Comparison of ENCODE assay signal across 15 cellular contexts in genomic region chr20:49883246-49883802, GRCh38. TPM values are rescaled to one million over a fixed set of nuclear protein-coding genes. Genes with fewer than 3 reads are reported as not detected.
DNase-seq lines count a peak whose midpoint lies in the region; ATAC-seq and TF ChIP-seq lines count a peak whose summit lies in the region.
"Had no signal": no experiment of that assay in that cellular context is flagged by ENCODE, and none has a peak within 500 bp of the region (broad histone marks: within the 10 kb centered on the region; RNA-seq: fewer than 3 reads in every experiment).

No MANE protein-coding gene starts in this region.

- H3K27ac Mint-ChIP-seq in CD14-positive monocyte, result peak overlapping the region in 2 of 7 donors; percentile 70 to 72
- H3K27ac Mint-ChIP-seq in activated T-helper 17 cell treated with anti-CD3 and anti-CD28 coated beads, Interleukin-2, amount 50 U/mL, for 72 hours, result peak overlapping the region; percentile 25
- H3K27ac Mint-ChIP-seq: GM23338 had no signal

- peak overlapping the region; percentile 39; the same call in 1 of the 2 replicates for H3K4me2 ChIP-seq in KMS-11
- H3K4me2 ChIP-seq: GM23338 had no signal

- no peak overlapping the region for H2AFZ ChIP-seq in KMS-11 (ENCODE audit: low read depth)
- H2AFZ ChIP-seq: GM23338 had no signal

- H3K9me3 Mint-ChIP-seq in CD14-positive monocyte, result no peaks in the 10 kb centered on the region
- H3K9me3 Mint-ChIP-seq in activated T-helper 17 cell treated with anti-CD3 and anti-CD28 coated beads, Interleukin-2, amount 50 U/mL, for 72 hours, result no peaks in the 10 kb centered on the region
- H3K9me3 Mint-ChIP-seq: CD4-positive, alpha-beta memory T cell; GM23338 had no signal

- H3K4me1 Mint-ChIP-seq in CD14-positive monocyte, result peaks cover 7% of the 10 kb centered on the region
- peaks cover 6% of the 10 kb centered on the region for H3K4me1 Mint-ChIP-seq in activated T-helper 17 cell treated with anti-CD3 and anti-CD28 coated beads, Interleukin-2, amount 50 U/mL, for 72 hours
- H3K4me1 Mint-ChIP-seq: B cell had no signal

- H3K9ac ChIP-seq in KMS-11, result no peak overlapping the region

- no peak for TF ChIP-seq CTCF in CD14-positive monocyte (IDR thresholded peaks at IDR 0.05)
- TF ChIP-seq CTCF in KMS-11 (conservative IDR thresholded peaks at IDR 0.05; ENCODE audit: low read depth, low read length), result no peak

- H3K27me3 Mint-ChIP-seq in CD14-positive monocyte (ENCODE audit: low read depth in 3 of 3), result no peaks in the 10 kb centered on the region
- no peaks in the 10 kb centered on the region for H3K27me3 Mint-ChIP-seq in activated T-helper 17 cell treated with anti-CD3 and anti-CD28 coated beads, Interleukin-2, amount 50 U/mL, for 72 hours
- H3K27me3 Mint-ChIP-seq: B cell; CD4-positive, alpha-beta memory T cell had no signal

- no peaks in the 10 kb centered on the region for H3K79me2 ChIP-seq in KMS-11 (ENCODE audit: insufficient read depth, low read depth)

- DNase-seq in CD14-positive monocyte (ENCODE audit: low spot score) (peak; percentile 43), posterior vena cava (ENCODE audit: low spot score) (peak; percentile 71), NCI-H128 (lab: John Stamatoyannopoulos, UW; ENCODE audit: unreplicated experiment) (no peak), dedifferentiated amniotic fluid mesenchymal stem cell (ENCODE audit: extremely low spot score) (no peak), NK-92 (lab: John Stamatoyannopoulos, UW; ENCODE audit: unreplicated experiment) (no peak)
- DNase-seq in activated CD4-positive, alpha-beta T cell treated with anti-CD3 and anti-CD28 coated beads for 4 hours, result no peak
- DNase-seq: CD4-positive, alpha-beta memory T cell; COR-L47; DMS153; DMS79 treated with DMSO at 0.1 percent for 48 hours; EL had no signal

- no peaks in the 10 kb centered on the region for H3K27me3 ChIP-seq in KMS-11 (ENCODE audit: insufficient read depth, low read depth)

- no peak for ATAC-seq in activated T-helper 17 cell treated with anti-CD3 and anti-CD28 coated beads, Interleukin-2, amount 50 U/mL, for 72 hours (replicated peaks)
- ATAC-seq: GM23338 had no signal

- H3K27ac ChIP-seq in KMS-11, result no peak overlapping the region

- intact Hi-C loops in CD14-positive monocyte (cut with micrococcal nuclease), result no loop called here
- intact Hi-C loops in posterior vena cava (cut with DNase I), result loop anchor here in 1 of 2 donors (10.0 kb wide), 1 partner anchor 269 kb away; no protein-coding TSS in a partner anchor

- peaks cover 76 to 95% of the 10 kb centered on the region in 2 donors for H3K36me3 Mint-ChIP-seq in CD14-positive monocyte
- peaks cover 87% of the 10 kb centered on the region for H3K36me3 Mint-ChIP-seq in activated T-helper 17 cell treated with anti-CD3 and anti-CD28 coated beads, Interleukin-2, amount 50 U/mL, for 72 hours (ENCODE audit: low read depth)

- no peaks in the 10 kb centered on the region for H4K20me1 ChIP-seq in KMS-11 (ENCODE audit: insufficient read depth)

- H3K4me1 ChIP-seq in KMS-11 (ENCODE audit: low read depth, poor library complexity, severe bottlenecking), result peaks cover 96% of the 10 kb centered on the region

- H3K36me3 ChIP-seq in KMS-11 (ENCODE audit: insufficient read depth), result no peaks in the 10 kb centered on the region

- H3K4me3 Mint-ChIP-seq in CD14-positive monocyte, result no peak overlapping the region
- H3K4me3 Mint-ChIP-seq in activated T-helper 17 cell treated with anti-CD3 and anti-CD28 coated beads, Interleukin-2, amount 50 U/mL, for 72 hours, result no peak overlapping the region
- H3K4me3 Mint-ChIP-seq: B cell; CD4-positive, alpha-beta memory T cell; GM23338 had no signal

- H3K4me3 ChIP-seq in KMS-11 (IDR thresholded peaks at IDR 0.05; ENCODE audit: insufficient read depth, low read depth, low read length), result no peak overlapping the region
- H3K4me3 ChIP-seq: GM23338 had no signal

RNA-seq across cellular contexts. Expression of gene SPATA2, which starts 32.0 kb away (rescaled TPM):
- 1 to 10 TPM; 1.9 to 3.9 TPM for polyA plus RNA-seq in CD14-positive monocyte
- 10 to 100 TPM in 1 of 2 donors, 1 to 10 TPM in 1; 5.5 to 10.3 TPM for total RNA-seq in activated T-helper 17 cell treated with anti-CD3 and anti-CD28 coated beads, Interleukin-2, amount 50 U/mL, for 72 hours
- total RNA-seq in posterior vena cava, result 1 to 10 TPM; 4.5 TPM

RNA-seq across cellular contexts. Expression of gene RNF114, which starts 52.9 kb away (rescaled TPM):
- 100 to 1,000 TPM; 146 to 164 TPM for polyA plus RNA-seq in CD14-positive monocyte
- 10 to 100 TPM; 59.8 to 65.0 TPM for total RNA-seq in activated T-helper 17 cell treated with anti-CD3 and anti-CD28 coated beads, Interleukin-2, amount 50 U/mL, for 72 hours
- 10 to 100 TPM; 44.8 to 46.6 TPM for total RNA-seq in posterior vena cava

Comparison
In these comparisons a context has a peak if more than half of its experiments do, and no peak if none do; other contexts are left out.
1. DNase-seq: peak in CD14-positive monocyte (single experiment) and posterior vena cava (single experiment); none in NCI-H128 (single experiment), dedifferentiated amniotic fluid mesenchymal stem cell (single experiment), activated CD4-positive, alpha-beta T cell treated with anti-CD3 and anti-CD28 coated beads for 4 hours (0 of 2) and NK-92 (single experiment).